Comparison of ENCODE assay signal across 1 cellular context in genomic region chr2:239360008-239360407, GRCh38.
TF ChIP-seq lines count a peak whose summit lies in the region.

No MANE protein-coding gene starts in this region.

TF ChIP-seq in K562, 482 proteins besides CTCF, POLR2A, EP300 and RAD21 (continued from another document):
- TF ChIP-seq ZBTB33 (CRISPR knock-in tag; IDR thresholded peaks at IDR 0.05) (no peak), TGIF2 (CRISPR knock-in tag; IDR thresholded peaks at IDR 0.05) (no peak), DDX20 (tag; IDR thresholded peaks at IDR 0.05; ENCODE audit: low read depth) (no peak), ILF3 (IDR thresholded peaks at IDR 0.05; ENCODE audit: borderline replicate concordance) (no peak), KLF1 (tag; IDR thresholded peaks at IDR 0.05) (no peak), ZBTB7A (IDR thresholded peaks at IDR 0.05; ENCODE audit: borderline replicate concordance, control insufficient read depth, low read depth, low read length) (no peak), SRSF1 (IDR thresholded peaks at IDR 0.05; ENCODE audit: low read depth, low read length) (no peak), ZNF12 (CRISPR knock-in tag; IDR thresholded peaks at IDR 0.05) (no peak), MAZ (CRISPR knock-in tag; conservative IDR thresholded peaks at IDR 0.05 in 1 of 2, IDR thresholded peaks at IDR 0.05 in 1 of 2) (no peak), ETS2 (tag; IDR thresholded peaks at IDR 0.05; ENCODE audit: borderline replicate concordance, poor library complexity, severe bottlenecking) (no peak), BDP1 (IDR thresholded peaks at IDR 0.05; ENCODE audit: insufficient read depth, insufficient read length) (no peak), LEF1 (IDR thresholded peaks at IDR 0.05) (no peak)
